In the genomic region with DNA sequence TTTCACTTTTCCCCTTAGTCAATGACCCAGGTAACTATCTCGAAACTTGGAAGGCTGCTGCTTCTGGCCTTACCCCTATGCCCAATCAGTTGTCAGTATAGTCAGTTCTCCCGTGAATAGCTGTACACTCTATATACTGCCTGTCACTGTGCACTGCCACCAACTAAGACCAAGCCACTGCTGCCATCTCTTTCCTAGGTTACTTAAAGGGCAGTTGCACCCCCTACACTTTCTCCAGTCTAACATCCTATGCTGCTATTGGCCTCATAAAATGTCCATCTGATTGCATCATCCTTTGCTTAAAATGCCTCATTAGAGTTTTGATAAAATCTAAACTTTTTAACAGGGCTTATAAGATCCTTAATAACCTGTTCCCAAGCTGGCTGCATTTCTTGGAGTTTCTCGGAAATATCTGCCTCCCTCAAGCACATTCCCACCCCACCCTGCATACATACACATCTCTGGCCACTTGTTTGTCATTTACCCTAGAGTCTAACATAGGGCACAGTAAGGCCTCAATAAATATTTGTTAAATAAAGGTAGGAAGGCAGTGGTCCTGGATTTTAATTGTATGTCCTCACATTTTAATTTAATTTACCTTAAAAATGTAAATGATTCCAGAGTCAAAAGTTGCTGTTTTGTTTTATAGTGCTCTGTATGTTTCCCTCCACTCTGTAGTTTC, we compare ENCODE assay signal across 9 cellular contexts. TPM values are rescaled to one million over a fixed set of nuclear protein-coding genes. Genes with fewer than 3 reads are reported as not detected.
DNase-seq lines count a peak whose midpoint lies in the region; ATAC-seq and TF ChIP-seq lines count a peak whose summit lies in the region.
"Had no signal": no experiment of that assay in that cellular context is flagged by ENCODE, and none has a peak within 500 bp of the region (broad histone marks: within the 10 kb centered on the region; RNA-seq: fewer than 3 reads in every experiment).

No MANE protein-coding gene starts in this region.

- H3K4me1 ChIP-seq in heart right ventricle (peaks cover 0 to 87% (median 14%) of the 10 kb centered on the region in 9 donors), right cardiac atrium (ENCODE audit: control insufficient read depth, insufficient read depth, low read length) (no peaks in the 10 kb centered on the region), colonic mucosa (peaks cover 3% of the 10 kb centered on the region), upper lobe of right lung (peaks cover 3% of the 10 kb centered on the region)

- WGBS in heart right ventricle, 2 donors: 65 to 92% methylated on average over 3 of the region's 3 CpGs
- WGBS in right cardiac atrium: 75% methylated on average over 3 of the region's 3 CpGs

- H3K27ac ChIP-seq in heart right ventricle (peak overlapping the region in 8 of 10 donors; percentile 55 to 84 (median 67)), right cardiac atrium (ENCODE audit: low read length) (no peak overlapping the region), colonic mucosa (peak overlapping the region; percentile 56), upper lobe of right lung (no peak overlapping the region)

- ATAC-seq in heart right ventricle: no peak
- ATAC-seq in right cardiac atrium: no peak
- peak; percentile 10 for ATAC-seq in upper lobe of right lung

- H3K4me3 ChIP-seq in heart right ventricle (no peak overlapping the region), right cardiac atrium (ENCODE audit: low read length) (no peak overlapping the region), colonic mucosa (no peak overlapping the region), upper lobe of right lung (no peak overlapping the region)
- H3K4me3 ChIP-seq: lung had no signal

- DNase-seq in heart right ventricle (no peak), right cardiac atrium (no peak), LoVo (ENCODE audit: low spot score) (peak; percentile 52), colonic mucosa (no peak), upper lobe of right lung (no peak), NCI-H2196 treated with DMSO at 0.1 percent for 48 hours (lab: John Stamatoyannopoulos, UW; ENCODE audit: unreplicated experiment) (no peak), HCEC 1CT (no peak)
- no peak for DNase-seq in activated CD4-positive, CD25-positive, alpha-beta regulatory T cell (lab: John Stamatoyannopoulos, UW)

- no peaks in the 10 kb centered on the region for H3K27me3 ChIP-seq in heart right ventricle
- no peaks in the 10 kb centered on the region for H3K27me3 ChIP-seq in right cardiac atrium (ENCODE audit: control insufficient read depth, insufficient read depth)
- no peaks in the 10 kb centered on the region for H3K27me3 ChIP-seq in colonic mucosa
- no peaks in the 10 kb centered on the region for H3K27me3 ChIP-seq in upper lobe of right lung

- intact Hi-C loops in heart right ventricle (cut with DNase I) (loop anchor here in 2 of 10 donors (5.0 kb wide), 1 partner anchor 56 kb away; no protein-coding TSS in a partner anchor), right cardiac atrium (cut with DNase I) (no loop called here), colonic mucosa (cut with DNase I) (no loop called here), upper lobe of right lung (cut with DNase I) (no loop called here)

- H3K9ac ChIP-seq in colonic mucosa (ENCODE audit: low read depth in 2 of 2, low read length in 2 of 2): no peak overlapping the region

- TF ChIP-seq CTCF in heart right ventricle (IDR thresholded peaks at IDR 0.05) (no peak), colonic mucosa (IDR thresholded peaks at IDR 0.05) (no peak), upper lobe of right lung (IDR thresholded peaks at IDR 0.05) (no peak)

- no peaks in the 10 kb centered on the region for H3K36me3 ChIP-seq in heart right ventricle
- no peaks in the 10 kb centered on the region for H3K36me3 ChIP-seq in colonic mucosa
- no peaks in the 10 kb centered on the region for H3K36me3 ChIP-seq in upper lobe of right lung

- no peaks in the 10 kb centered on the region for H3K9me3 ChIP-seq in heart right ventricle
- H3K9me3 ChIP-seq in right cardiac atrium (ENCODE audit: control insufficient read depth, low read length): no peaks in the 10 kb centered on the region
- no peaks in the 10 kb centered on the region for H3K9me3 ChIP-seq in colonic mucosa
- no peaks in the 10 kb centered on the region for H3K9me3 ChIP-seq in upper lobe of right lung

RNA-seq across cellular contexts. Expression of gene TNFAIP8, which starts 32.7 kb away (rescaled TPM):
- total RNA-seq in heart right ventricle: 10 to 100 TPM in 6 of 10 donors, 1 to 10 TPM in 4; 3.3 to 30.8 (median 10.1) TPM
- polyA plus RNA-seq in heart right ventricle: 1 to 10 TPM; 6.1 to 7.4 TPM
- 1 to 10 TPM; 4.1 to 5.9 (median 4.5) TPM for total RNA-seq in right cardiac atrium
- polyA plus RNA-seq in right cardiac atrium: 2.7 TPM
- total RNA-seq in colonic mucosa: 10 to 100 TPM; 11.0 to 12.7 TPM
- 22.4 TPM for total RNA-seq in upper lobe of right lung

Comparison
In these comparisons a context has a peak if more than half of its experiments do, and no peak if none do; other contexts are left out.
1. H3K27ac ChIP-seq: peak in heart right ventricle (8 of 10) and colonic mucosa (single experiment); none in right cardiac atrium (single experiment) and upper lobe of right lung (single experiment).